20 cellular contexts compared by ENCODE assay signal in the genomic region with DNA sequence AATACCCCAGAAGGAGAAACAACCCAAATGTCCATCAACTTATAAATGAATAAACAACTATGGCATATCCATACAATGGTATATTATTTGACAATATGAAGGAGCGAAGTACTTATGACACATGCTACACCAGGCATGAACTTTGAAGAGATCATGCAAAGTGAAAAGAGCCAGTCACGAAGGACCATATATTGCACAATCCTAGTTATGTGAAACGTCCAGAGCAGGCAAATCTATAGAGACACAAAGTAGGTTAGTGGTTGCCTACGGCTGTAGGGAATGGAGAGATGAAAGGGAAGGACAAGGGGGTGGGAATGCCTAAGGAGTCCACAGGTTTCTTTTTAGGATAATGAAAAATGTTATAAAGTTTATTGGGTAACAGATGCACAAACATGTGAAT.
"Had no signal": no experiment of that assay in that cellular context is flagged by ENCODE, and none has a peak within 500 bp of the region (broad histone marks: within the 10 kb centered on the region; RNA-seq: fewer than 3 reads in every experiment).

No MANE protein-coding gene starts in this region.

- FAIRE-seq: bronchial epithelial cell had no signal

- H3K4me1 Mint-ChIP-seq: activated B cell treated with CpG ODN at 0.5 μM for 24 hours; activated CD4-positive, alpha-beta T cell treated with anti-CD3 and anti-CD28 coated beads, Interleukin-2, amount 10 ng/mL, durations not matched to agents 24 days and 14 days; activated naive CD4-positive, alpha-beta T cell treated with anti-CD3 and anti-CD28 coated beads, Interleukin-2, amount 50 U/mL, for 24 hours had no signal

- DNase-seq: activated B cell treated with CpG ODN at 0.5 μM for 24 hours; activated CD4-positive, alpha-beta T cell treated with anti-CD3 and anti-CD28 coated beads for 1 hour; activated CD4-positive, alpha-beta T cell treated with anti-CD3 and anti-CD28 coated beads, Interleukin-2, amount 10 ng/mL, durations not matched to agents 24 days and 14 days; activated CD4-positive, alpha-beta T cell treated with anti-CD3 and anti-CD28 coated beads, Interleukin-2, amount 50 U/mL, for 48 hours; activated CD8-positive, alpha-beta memory T cell treated with anti-CD3 and anti-CD28 coated beads, Interleukin-2, amount 10 ng/mL, durations not matched to agents 7 days and 5 days; activated effector memory CD4-positive, alpha-beta T cell treated with Interleukin-2 at 50 U/mL for 16 hours; activated naive CD4-positive, alpha-beta T cell; activated T-cell treated with anti-CD3 and anti-CD28 coated beads, Interleukin-2, amount 50 U/mL, for 24 hours; aorta; central memory CD4-positive, alpha-beta T cell; NCI-H1048; NCI-H146; NCI-H187 treated with DMSO at 0.1 percent for 48 hours; NCI-H2081 treated with DMSO at 0.1 percent for 48 hours; NCI-H446; Peyer's patch had no signal

- H3K36me3 Mint-ChIP-seq: activated CD8-positive, alpha-beta memory T cell treated with anti-CD3 and anti-CD28 coated beads, Interleukin-2, amount 10 ng/mL, durations not matched to agents 7 days and 5 days; activated naive CD4-positive, alpha-beta T cell treated with anti-CD3 and anti-CD28 coated beads, Interleukin-2, amount 50 U/mL, for 24 hours had no signal

- H3K9me3 Mint-ChIP-seq: activated CD4-positive, alpha-beta T cell treated with anti-CD3 and anti-CD28 coated beads, Interleukin-2, amount 10 ng/mL, durations not matched to agents 24 days and 14 days; activated naive CD4-positive, alpha-beta T cell treated with anti-CD3 and anti-CD28 coated beads, Interleukin-2, amount 50 U/mL, for 24 hours; activated T-cell treated with anti-CD3 and anti-CD28 coated beads, Interleukin-2, amount 50 U/mL, for 24 hours; activated T-helper 1 cell treated with anti-CD3 and anti-CD28 coated beads, Interleukin-12 subunit alpha, Interleukin-12 subunit beta, Interleukin-2, Interleukin-4 antibody, amounts not matched to agents 30 ng/mL and 10 ng/mL and 1 ng/mL, durations not matched to agents 14 hours and 24 hours and 36 hours; T-helper 1 cell treated with Interleukin-12 subunit alpha and Interleukin-12 subunit beta and Interleukin-4 antibody, amounts not matched to agents 30 μg/mL and 1 μg/mL, for 36 hours had no signal

- H3K4me1 ChIP-seq: Peyer's patch had no signal

- H3K27me3 ChIP-seq: Peyer's patch had no signal

- H3K27ac Mint-ChIP-seq: activated B cell treated with CpG ODN at 0.5 μM for 24 hours; activated CD4-positive, alpha-beta T cell treated with anti-CD3 and anti-CD28 coated beads, Interleukin-2, amount 10 ng/mL, durations not matched to agents 24 days and 14 days; activated CD8-positive, alpha-beta memory T cell treated with anti-CD3 and anti-CD28 coated beads, Interleukin-2, amount 10 ng/mL, durations not matched to agents 7 days and 5 days; activated naive CD4-positive, alpha-beta T cell treated with anti-CD3 and anti-CD28 coated beads, Interleukin-2, amount 50 U/mL, for 24 hours; activated T-cell treated with anti-CD3 and anti-CD28 coated beads, Interleukin-2, amount 50 U/mL, for 24 hours; activated T-helper 1 cell treated with anti-CD3 and anti-CD28 coated beads, Interleukin-12 subunit alpha, Interleukin-12 subunit beta, Interleukin-2, Interleukin-4 antibody, amounts not matched to agents 30 ng/mL and 10 ng/mL and 1 ng/mL, durations not matched to agents 14 hours and 24 hours and 36 hours; T-helper 1 cell treated with Interleukin-12 subunit alpha and Interleukin-12 subunit beta and Interleukin-4 antibody, amounts not matched to agents 30 μg/mL and 1 μg/mL, for 36 hours had no signal

- ATAC-seq: activated CD8-positive, alpha-beta memory T cell treated with anti-CD3 and anti-CD28 coated beads, Interleukin-2, amount 10 ng/mL, durations not matched to agents 7 days and 5 days had no signal

- H3K36me3 ChIP-seq: Peyer's patch had no signal

- H3K9me3 ChIP-seq: Peyer's patch had no signal

- H3K4me3 Mint-ChIP-seq: activated B cell treated with CpG ODN at 0.5 μM for 24 hours; activated CD4-positive, alpha-beta T cell treated with anti-CD3 and anti-CD28 coated beads, Interleukin-2, amount 10 ng/mL, durations not matched to agents 24 days and 14 days; activated CD8-positive, alpha-beta memory T cell treated with anti-CD3 and anti-CD28 coated beads, Interleukin-2, amount 10 ng/mL, durations not matched to agents 7 days and 5 days; activated naive CD4-positive, alpha-beta T cell treated with anti-CD3 and anti-CD28 coated beads, Interleukin-2, amount 50 U/mL, for 24 hours; activated T-cell treated with anti-CD3 and anti-CD28 coated beads, Interleukin-2, amount 50 U/mL, for 24 hours; activated T-helper 1 cell treated with anti-CD3 and anti-CD28 coated beads, Interleukin-12 subunit alpha, Interleukin-12 subunit beta, Interleukin-2, Interleukin-4 antibody, amounts not matched to agents 30 ng/mL and 10 ng/mL and 1 ng/mL, durations not matched to agents 14 hours and 24 hours and 36 hours; T-helper 1 cell treated with Interleukin-12 subunit alpha and Interleukin-12 subunit beta and Interleukin-4 antibody, amounts not matched to agents 30 μg/mL and 1 μg/mL, for 36 hours had no signal
